In the genomic region with DNA sequence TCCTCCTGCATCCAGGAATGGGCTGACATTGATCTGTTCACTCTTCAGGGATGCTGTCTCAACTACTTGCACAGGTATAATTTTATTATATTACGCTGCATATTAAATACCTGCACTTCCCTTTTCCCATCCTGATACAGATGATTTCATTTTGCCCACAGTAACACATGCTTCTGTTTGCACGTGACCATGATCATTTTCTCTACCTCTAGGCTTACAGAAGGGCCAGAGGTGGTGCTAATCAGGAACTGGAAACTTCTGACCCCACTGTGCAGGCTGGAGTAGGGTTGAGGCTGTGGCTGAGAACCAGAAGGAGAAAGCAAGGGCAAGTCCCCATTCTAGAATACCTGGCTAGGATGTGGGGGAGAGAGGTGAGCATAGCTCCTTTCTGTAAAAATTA, we compare ENCODE assay signal across 17 cellular contexts.
A peak's percentile ranks its signal among the peaks of the same experiment; 100 is the strongest.
DNase-seq lines count a peak whose midpoint lies in the region; ATAC-seq, FAIRE-seq and TF ChIP-seq lines count a peak whose summit lies in the region.
"Had no signal": no experiment of that assay in that cellular context is flagged by ENCODE, and none has a peak within 500 bp of the region (broad histone marks: within the 10 kb centered on the region; RNA-seq: fewer than 3 reads in every experiment).

No MANE protein-coding gene starts in this region.

- H3K27ac Mint-ChIP-seq in astrocyte (ENCODE audit: unreplicated experiment): peak overlapping the region; percentile 74
- H3K27ac Mint-ChIP-seq: B cell; CD4-positive, alpha-beta T cell had no signal

- DNase-seq in GM12891 (ENCODE audit: insufficient read length, low spot score): no peak
- DNase-seq in astrocyte (ENCODE audit: low read depth): no peak
- no peak for DNase-seq in osteoblast (ENCODE audit: insufficient read length, low spot score, missing footprints)
- DNase-seq: Caco-2; CD4-positive, alpha-beta T cell; GM23248; KG1 had no signal

- H3K4me3 Mint-ChIP-seq in astrocyte (ENCODE audit: unreplicated experiment): no peak overlapping the region
- H3K4me3 Mint-ChIP-seq: B cell; CD4-positive, alpha-beta T cell had no signal

- H3K79me2 ChIP-seq in astrocyte (ENCODE audit: insufficient read depth, low read length) (no peaks in the 10 kb centered on the region), osteoblast (ENCODE audit: insufficient read depth, low read length) (peaks cover 10% of the 10 kb centered on the region)

- H3K9me3 ChIP-seq in astrocyte (ENCODE audit: insufficient read depth, low read depth, low read length) (no peaks in the 10 kb centered on the region), mesodermal cell (ENCODE audit: control insufficient read depth, low read length) (no peaks in the 10 kb centered on the region), osteoblast (ENCODE audit: low read depth, low read length) (no peaks in the 10 kb centered on the region)
- H3K9me3 ChIP-seq: Caco-2 had no signal

- TF ChIP-seq CTCF in astrocyte (IDR thresholded peaks at IDR 0.05; ENCODE audit: insufficient read depth, low read depth, low read length) (no peak), osteoblast (IDR thresholded peaks at IDR 0.05; ENCODE audit: extremely low read depth, low read depth, low read length) (no peak)

- FAIRE-seq in GM12891 (lab: Jason Lieb, UNC) (no peak), astrocyte (lab: Jason Lieb, UNC) (no peak)
- FAIRE-seq: D721Med, G401.6, GM19239, H54 had no signal

- H3K9me3 Mint-ChIP-seq in astrocyte (ENCODE audit: unreplicated experiment): no peaks in the 10 kb centered on the region
- H3K9me3 Mint-ChIP-seq: CD4-positive, alpha-beta T cell had no signal

- TF ChIP-seq POLR2A in GM12891 (IDR thresholded peaks at IDR 0.05; ENCODE audit: low read depth, low read length): no peak

- H3K27ac ChIP-seq in astrocyte (ENCODE audit: low read depth, low read length) (no peak overlapping the region), mesodermal cell (ENCODE audit: low read depth, low read length, severe bottlenecking) (peak overlapping the region; percentile 64), osteoblast (ENCODE audit: low read depth, low read length) (no peak overlapping the region)
- H3K27ac ChIP-seq: C4-2B, GM23248 had no signal

- H3K9ac ChIP-seq in astrocyte (ENCODE audit: low read length): no peak overlapping the region
- H3K9ac ChIP-seq: GM23248 had no signal

- no peaks in the 10 kb centered on the region for H3K27me3 Mint-ChIP-seq in astrocyte (ENCODE audit: low read depth, unreplicated experiment)
- H3K27me3 Mint-ChIP-seq: B cell had no signal

- H2AFZ ChIP-seq in astrocyte (ENCODE audit: low read depth, low read length) (no peak overlapping the region), osteoblast (ENCODE audit: low read length) (no peak overlapping the region)
- H2AFZ ChIP-seq: GM23248 had no signal

- H3K4me1 ChIP-seq in astrocyte (ENCODE audit: insufficient read depth, low read length): no peaks in the 10 kb centered on the region
- H3K4me1 ChIP-seq in mesodermal cell (ENCODE audit: control insufficient read depth, insufficient read depth, low read length, poor library complexity, severe bottlenecking): peaks cover 28% of the 10 kb centered on the region
- H3K4me1 ChIP-seq in osteoblast (ENCODE audit: insufficient read depth, low read length): no peaks in the 10 kb centered on the region
- H3K4me1 ChIP-seq: Caco-2 had no signal

- peaks cover 17% of the 10 kb centered on the region for H3K4me1 Mint-ChIP-seq in astrocyte (ENCODE audit: low read depth, unreplicated experiment)
- H3K4me1 Mint-ChIP-seq: B cell had no signal

- no peaks in the 10 kb centered on the region for H3K36me3 Mint-ChIP-seq in astrocyte (ENCODE audit: low read depth, unreplicated experiment)

- H4K20me1 ChIP-seq in astrocyte (ENCODE audit: insufficient read depth, low read length) (peaks cover 54% of the 10 kb centered on the region), osteoblast (ENCODE audit: insufficient read depth, low read length) (peaks cover 20% of the 10 kb centered on the region)

- H3K27me3 ChIP-seq in astrocyte (ENCODE audit: insufficient read depth, low read length) (no peaks in the 10 kb centered on the region), osteoblast (ENCODE audit: insufficient read depth, low read length) (no peaks in the 10 kb centered on the region)

- no peak overlapping the region for H3K4me2 ChIP-seq in astrocyte (ENCODE audit: low read length)
- no peak overlapping the region for H3K4me2 ChIP-seq in osteoblast (ENCODE audit: insufficient read depth, low read length)

- ATAC-seq in HG03095 (IDR thresholded peaks at IDR 0.05; ENCODE audit: unreplicated experiment): no peak
- no peak for ATAC-seq in HG03571 (IDR thresholded peaks at IDR 0.05; ENCODE audit: unreplicated experiment)
- ATAC-seq: HCT116 had no signal

- no peak overlapping the region for H3K4me3 ChIP-seq in astrocyte (ENCODE audit: insufficient read depth, low read depth, low read length)
- no peak overlapping the region for H3K4me3 ChIP-seq in mesodermal cell (ENCODE audit: extremely low read depth, insufficient read depth, low read length, poor library complexity, severe bottlenecking)
- no peak overlapping the region for H3K4me3 ChIP-seq in osteoblast (ENCODE audit: insufficient read depth, low read length)
- H3K4me3 ChIP-seq: GM23248 had no signal

- WGBS in mesodermal cell (ENCODE audit: insufficient coverage in 2 of 2), 2 experiments: 71 to 88% methylated on average over 1 of the region's 2 CpGs

- H3K36me3 ChIP-seq in astrocyte (ENCODE audit: insufficient read depth, low read length) (no peaks in the 10 kb centered on the region), mesodermal cell (ENCODE audit: control insufficient read depth, insufficient read depth, low read length) (no peaks in the 10 kb centered on the region), osteoblast (ENCODE audit: insufficient read depth, low read length) (no peaks in the 10 kb centered on the region)

TF ChIP-seq in GM12891, 5 proteins besides CTCF, POLR2A, EP300 and RAD21:
- TF ChIP-seq TAF1 (IDR thresholded peaks at IDR 0.05; ENCODE audit: low read depth, low read length) (no peak), SPI1 (IDR thresholded peaks at IDR 0.05; ENCODE audit: low read depth, low read length) (peak; percentile 62)
